Comparison of ENCODE assay signal across 1 cellular context in genomic region chr14:95444132-95445129, GRCh38.
TF ChIP-seq lines count a peak whose summit lies in the region.

No MANE protein-coding gene starts in this region.

TF ChIP-seq in HepG2, 621 proteins besides CTCF, POLR2A, EP300 and RAD21 (continued from another document and continues in another):
- TF ChIP-seq SKIL (CRISPR knock-in tag; IDR thresholded peaks at IDR 0.05; ENCODE audit: borderline replicate concordance) = no peak; the same call in 1 of the 2 replicates
- no peak for TF ChIP-seq TSC22D2 (CRISPR knock-in tag; IDR thresholded peaks at IDR 0.05; ENCODE audit: borderline replicate concordance)
- TF ChIP-seq CHD4 (IDR thresholded peaks at IDR 0.05; ENCODE audit: borderline replicate concordance, low read length) = no peak
- no peak for TF ChIP-seq SATB2 (CRISPR knock-in tag; IDR thresholded peaks at IDR 0.05)
- TF ChIP-seq ZNF629 (CRISPR knock-in tag; conservative IDR thresholded peaks at IDR 0.05) = peak; percentile 47; the same call in 1 of the 2 replicates
- 0 out of 2 replicates have a peak, but pooled peaks have one; percentile 51 for TF ChIP-seq EEA1 (CRISPR knock-in tag; IDR thresholded peaks at IDR 0.05; ENCODE audit: borderline replicate concordance)
- TF ChIP-seq GPN1 (CRISPR knock-in tag; IDR thresholded peaks at IDR 0.05; ENCODE audit: borderline replicate concordance) = no peak
- TF ChIP-seq ZNF430 (CRISPR knock-in tag; IDR thresholded peaks at IDR 0.05) = peak; percentile 66; the same call in 1 of the 2 replicates
- no peak for TF ChIP-seq SMYD3 (CRISPR knock-in tag; IDR thresholded peaks at IDR 0.05)
- TF ChIP-seq ETV5 (CRISPR knock-in tag; IDR thresholded peaks at IDR 0.05; ENCODE audit: borderline replicate concordance) = no peak; the same call in 1 of the 2 replicates
- no peak for TF ChIP-seq MNT (IDR thresholded peaks at IDR 0.05)
- 0 out of 2 replicates have a peak, but pooled peaks have one; percentile 20 for TF ChIP-seq ZNF746 (CRISPR knock-in tag; IDR thresholded peaks at IDR 0.05)
- TF ChIP-seq ZNF253 (CRISPR knock-in tag; IDR thresholded peaks at IDR 0.05; ENCODE audit: borderline replicate concordance) = no peak
- TF ChIP-seq ZSCAN20 (CRISPR knock-in tag; IDR thresholded peaks at IDR 0.05; ENCODE audit: borderline replicate concordance) = no peak
- no peak for TF ChIP-seq ZFP90 (CRISPR knock-in tag; IDR thresholded peaks at IDR 0.05; ENCODE audit: borderline replicate concordance)
- TF ChIP-seq ZNF749 (CRISPR knock-in tag; IDR thresholded peaks at IDR 0.05; ENCODE audit: borderline replicate concordance) = no peak; the same call in 1 of the 2 replicates
- TF ChIP-seq ZGPAT (CRISPR knock-in tag; IDR thresholded peaks at IDR 0.05) = peak; percentile 72
- TF ChIP-seq PCBP1 (IDR thresholded peaks at IDR 0.05; ENCODE audit: borderline replicate concordance, low read depth, low read length) = no peak
- no peak for TF ChIP-seq BRD4 (CRISPR knock-in tag; IDR thresholded peaks at IDR 0.05)
- no peak for TF ChIP-seq ZSCAN12 (CRISPR knock-in tag; IDR thresholded peaks at IDR 0.05)
- no peak for TF ChIP-seq NPAS2 (CRISPR knock-in tag; IDR thresholded peaks at IDR 0.05; ENCODE audit: borderline replicate concordance)
- TF ChIP-seq MAFK (conservative IDR thresholded peaks at IDR 0.05 in 1 of 2, IDR thresholded peaks at IDR 0.05 in 1 of 2; ENCODE audit: low read length in 2 of 2) = peak; percentile 67 to 76
- no peak for TF ChIP-seq ATF6 (CRISPR knock-in tag; conservative IDR thresholded peaks at IDR 0.05)
- peak; percentile 94 for TF ChIP-seq ZEB1 (IDR thresholded peaks at IDR 0.05; ENCODE audit: insufficient replicate concordance, low read depth)
- peak; percentile 41; the same call in 1 of the 2 replicates for TF ChIP-seq ELF3 (CRISPR knock-in tag; IDR thresholded peaks at IDR 0.05)
- TF ChIP-seq NR2F1 (CRISPR knock-in tag; IDR thresholded peaks at IDR 0.05) = peak; percentile 94
- TF ChIP-seq ZNF30 (CRISPR knock-in tag; IDR thresholded peaks at IDR 0.05) = no peak
- TF ChIP-seq SIN3A (IDR thresholded peaks at IDR 0.05; ENCODE audit: borderline replicate concordance, low read depth, low read length) = no peak; the same call in 1 of the 2 replicates
- no peak for TF ChIP-seq ZBTB46 (CRISPR knock-in tag; IDR thresholded peaks at IDR 0.05; ENCODE audit: borderline replicate concordance)
- TF ChIP-seq ZNF207 (IDR thresholded peaks at IDR 0.05; ENCODE audit: borderline replicate concordance) = no peak
- no peak for TF ChIP-seq MLLT10 (CRISPR knock-in tag; IDR thresholded peaks at IDR 0.05)
- TF ChIP-seq DNMT1 (CRISPR knock-in tag; IDR thresholded peaks at IDR 0.05) = no peak
- no peak for TF ChIP-seq ZNF496 (CRISPR knock-in tag; IDR thresholded peaks at IDR 0.05; ENCODE audit: insufficient replicate concordance)
- TF ChIP-seq MZF1 (CRISPR knock-in tag; IDR thresholded peaks at IDR 0.05; ENCODE audit: borderline replicate concordance) = no peak
- TF ChIP-seq IRF2 (CRISPR knock-in tag; IDR thresholded peaks at IDR 0.05) = peak; percentile 59
- no peak for TF ChIP-seq ZNF616 (CRISPR knock-in tag; IDR thresholded peaks at IDR 0.05; ENCODE audit: low read depth)
- no peak for TF ChIP-seq ZNF333 (CRISPR knock-in tag; IDR thresholded peaks at IDR 0.05; ENCODE audit: borderline replicate concordance)
- peak; percentile 61; the same call in 1 of the 2 replicates for TF ChIP-seq ZNF772 (CRISPR knock-in tag; IDR thresholded peaks at IDR 0.05)
- no peak for TF ChIP-seq IRF1 (CRISPR knock-in tag; IDR thresholded peaks at IDR 0.05; ENCODE audit: low read depth)
- TF ChIP-seq HBP1 (CRISPR knock-in tag; IDR thresholded peaks at IDR 0.05; ENCODE audit: low read depth) = no peak
- no peak for TF ChIP-seq ZNF282 (IDR thresholded peaks at IDR 0.05; ENCODE audit: partially characterized antibody)
- TF ChIP-seq NONO (IDR thresholded peaks at IDR 0.05) = no peak
- TF ChIP-seq NONO (CRISPR knock-in tag; conservative IDR thresholded peaks at IDR 0.05) = peak; percentile 45; the same call in 1 of the 2 replicates
- 0 out of 2 replicates have a peak, but pooled peaks have one; percentile 60 for TF ChIP-seq ZSCAN29 (CRISPR knock-in tag; conservative IDR thresholded peaks at IDR 0.05)
- peak; percentile 93 for TF ChIP-seq MED1 (CRISPR knock-in tag; IDR thresholded peaks at IDR 0.05)
- TF ChIP-seq ZNF414 (CRISPR knock-in tag; IDR thresholded peaks at IDR 0.05) = peak; percentile 84; the same call in 1 of the 2 replicates
- TF ChIP-seq ZNF547 (CRISPR knock-in tag; IDR thresholded peaks at IDR 0.05) = peak; percentile 71; the same call in 1 of the 2 replicates
- no peak for TF ChIP-seq BATF2 (CRISPR knock-in tag; IDR thresholded peaks at IDR 0.05)
- TF ChIP-seq TFAP4 (IDR thresholded peaks at IDR 0.05; ENCODE audit: borderline replicate concordance, low read depth) = peak; percentile 76; the same call in 1 of the 2 replicates
- TF ChIP-seq DMAP1 (CRISPR knock-in tag; IDR thresholded peaks at IDR 0.05) = peak; percentile 14; the same call in 1 of the 2 replicates
- TF ChIP-seq ZNF512B (CRISPR knock-in tag; IDR thresholded peaks at IDR 0.05; ENCODE audit: borderline replicate concordance) = no peak
